9 cellular contexts compared by ENCODE assay signal in the genomic region with DNA sequence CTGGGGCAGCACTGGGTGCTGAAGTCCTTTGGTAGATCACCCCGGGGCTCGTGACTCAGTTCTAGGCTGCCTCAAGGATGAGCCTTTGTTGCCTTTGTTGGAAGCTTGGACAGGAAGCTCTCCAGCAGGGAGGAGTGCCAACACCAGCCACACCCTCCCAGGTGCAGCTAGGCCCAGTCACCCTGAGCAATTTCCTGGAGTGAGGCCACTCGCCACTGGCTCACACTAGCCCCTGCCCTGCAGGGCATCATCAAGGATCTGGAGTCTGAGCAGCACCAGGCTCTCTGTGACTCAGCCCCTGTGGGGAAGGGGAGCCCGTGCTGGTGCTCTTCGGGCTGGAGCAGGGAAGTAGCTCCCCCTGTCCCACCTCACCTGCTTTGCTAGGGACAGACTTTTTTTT. TPM values are rescaled to one million over a fixed set of nuclear protein-coding genes. Genes with fewer than 3 reads are reported as not detected.
DNase-seq lines count a peak whose midpoint lies in the region; ATAC-seq and TF ChIP-seq lines count a peak whose summit lies in the region.
"Had no signal": no experiment of that assay in that cellular context is flagged by ENCODE, and none has a peak within 500 bp of the region (broad histone marks: within the 10 kb centered on the region; RNA-seq: fewer than 3 reads in every experiment).

No MANE protein-coding gene starts in this region.

- H3K36me3 ChIP-seq in smooth muscle cell (ENCODE audit: low read depth): no peaks in the 10 kb centered on the region
- H3K36me3 ChIP-seq: tibial nerve had no signal

- H3K4me1 ChIP-seq in smooth muscle cell (ENCODE audit: low read depth): no peaks in the 10 kb centered on the region
- H3K4me1 ChIP-seq: tibial nerve had no signal

- DNase-seq in NCI-H1417 (lab: John Stamatoyannopoulos, UW): peak; percentile 64 to 77 (median 66)
- no peak for DNase-seq in NCI-H1417 treated with DMSO at 0.1 percent for 48 hours (lab: John Stamatoyannopoulos, UW)
- peak; percentile 42 for DNase-seq in NCI-H774 (lab: John Stamatoyannopoulos, UW)
- peak; percentile 16 for DNase-seq in epidermal melanocyte (ENCODE audit: insufficient read length, low spot score)
- DNase-seq in smooth muscle cell (lab: John Stamatoyannopoulos, UW; ENCODE audit: unreplicated experiment): no peak
- no peak for DNase-seq in AG20443 (ENCODE audit: low spot score)

- TF ChIP-seq CTCF in smooth muscle cell (IDR thresholded peaks at IDR 0.05; ENCODE audit: borderline replicate concordance, insufficient read depth, poor library complexity, severe bottlenecking): no peak

- no peaks in the 10 kb centered on the region for H4K20me1 ChIP-seq in smooth muscle cell (ENCODE audit: low read depth)

- no peaks in the 10 kb centered on the region for H3F3A ChIP-seq in smooth muscle cell (ENCODE audit: low read depth)

- H3K4me3 ChIP-seq in smooth muscle cell: no peak overlapping the region
- H3K4me3 ChIP-seq: tibial nerve had no signal

- H3K9ac ChIP-seq in smooth muscle cell (ENCODE audit: low read depth): no peak overlapping the region

- peak overlapping the region; percentile 94 for H3K27ac ChIP-seq in smooth muscle cell (ENCODE audit: low read depth)

- ATAC-seq in GM21423 (IDR thresholded peaks at IDR 0.05; ENCODE audit: unreplicated experiment) (no peak), HG02798 (IDR thresholded peaks at IDR 0.05; ENCODE audit: poor library complexity, unreplicated experiment) (no peak)

- H2AFZ ChIP-seq in smooth muscle cell (ENCODE audit: low read depth): no peak overlapping the region

- no peak overlapping the region for H3K4me2 ChIP-seq in smooth muscle cell

- no peaks in the 10 kb centered on the region for H3K79me2 ChIP-seq in smooth muscle cell (ENCODE audit: low read depth)

- no peaks in the 10 kb centered on the region for H3K27me3 ChIP-seq in smooth muscle cell (ENCODE audit: low read depth)

- 63% methylated on average over 5 of the region's 5 CpGs for WGBS in smooth muscle cell (ENCODE audit: low lambda C conversion rate)

- no peaks in the 10 kb centered on the region for H3K9me3 ChIP-seq in smooth muscle cell (replicated peaks; ENCODE audit: low read depth)
- H3K9me3 ChIP-seq: tibial nerve had no signal

RNA-seq across cellular contexts. Expression of a gene that starts 6.7 kb away (rescaled TPM):
- 61.0 and 81.1 TPM in 2 replicates for total RNA-seq in smooth muscle cell
- 88.1 and 110 TPM in 2 replicates for polyA plus RNA-seq in smooth muscle cell

Comparison
In these comparisons a context has a peak if more than half of its experiments do, and no peak if none do; other contexts are left out.
1. DNase-seq: peak in NCI-H1417 (3 of 3), NCI-H774 (single experiment) and epidermal melanocyte (single experiment); none in NCI-H1417 treated with DMSO at 0.1 percent for 48 hours (single experiment), smooth muscle cell (single experiment) and AG20443 (single experiment).